ENCODE assay signal across 27 cellular contexts in genomic region chr12:116749884-116750283, GRCh38.
"Had no signal": no experiment of that assay in that cellular context is flagged by ENCODE, and none has a peak within 500 bp of the region (broad histone marks: within the 10 kb centered on the region; RNA-seq: fewer than 3 reads in every experiment).

No MANE protein-coding gene starts in this region.

- H3K4me1 ChIP-seq: esophagus muscularis mucosa, foreskin keratinocyte, gastrocnemius medialis had no signal

- H3K36me3 ChIP-seq: brain microvascular endothelial cell, esophagus muscularis mucosa, gastrocnemius medialis had no signal

- H3K27ac ChIP-seq: brain microvascular endothelial cell, esophagus muscularis mucosa, foreskin keratinocyte, gastrocnemius medialis had no signal

- H3K4me3 ChIP-seq: esophagus muscularis mucosa, gastrocnemius medialis had no signal

- DNase-seq: activated CD4-positive, alpha-beta memory T cell treated with anti-CD3 and anti-CD28 coated beads for 36 hours; activated CD4-positive, alpha-beta T cell treated with anti-CD3 and anti-CD28 coated beads for 36 hours; activated CD4-positive, alpha-beta T cell treated with anti-CD3 and anti-CD28 coated beads, Interleukin-2, amount 10 ng/mL, durations not matched to agents 24 days and 14 days; activated CD4-positive, CD25-positive, alpha-beta regulatory T cell; activated CD4-positive, CD25-positive, alpha-beta regulatory T cell treated with anti-CD3 and anti-CD28 coated beads, Interleukin-2, amount 50 U/mL, for 72 hours; activated CD8-positive, alpha-beta memory T cell treated with anti-CD3 and anti-CD28 coated beads, Interleukin-2, amount 10 ng/mL, durations not matched to agents 7 days and 5 days; activated CD8-positive, alpha-beta memory T cell treated with anti-CD3 and anti-CD28 coated beads, Interleukin-2, amount 50 U/mL, for 4 hours; activated CD8-positive, alpha-beta T cell treated with anti-CD3 and anti-CD28 coated beads, Interleukin-2, amount 10 ng/mL, durations not matched to agents 7 days and 5 days; activated effector memory CD4-positive, alpha-beta T cell treated with anti-CD3 and anti-CD28 coated beads, Interleukin-2, amount 50 U/mL, for 16 hours; activated naive CD4-positive, alpha-beta T cell treated with anti-CD3 and anti-CD28 coated beads for 36 hours; activated naive CD8-positive, alpha-beta T cell treated with anti-CD3 and anti-CD28 coated beads, Interleukin-2, amount 10 ng/mL, durations not matched to agents 7 days and 5 days; activated T-cell treated with anti-CD3 and anti-CD28 coated beads, Interleukin-2, amount 50 U/mL, for 1 hour; activated T-cell treated with anti-CD3 and anti-CD28 coated beads, Interleukin-2, amount 50 U/mL, for 48 hours; brain microvascular endothelial cell; caudate nucleus; cortex of kidney; dermis blood vessel endothelial cell; effector CD4-positive, alpha-beta T cell; effector memory CD8-positive, alpha-beta T cell; erythroblast; foreskin keratinocyte; gastrocnemius medialis; T-helper 2 cell had no signal

- H3K9me3 ChIP-seq: esophagus muscularis mucosa, gastrocnemius medialis had no signal

- ATAC-seq: activated CD4-positive, alpha-beta T cell treated with anti-CD3 and anti-CD28 coated beads for 36 hours; activated CD8-positive, alpha-beta memory T cell treated with anti-CD3 and anti-CD28 coated beads, Interleukin-2, amount 10 ng/mL, durations not matched to agents 7 days and 5 days; activated CD8-positive, alpha-beta T cell treated with anti-CD3 and anti-CD28 coated beads, Interleukin-2, amount 10 ng/mL, durations not matched to agents 7 days and 5 days; activated naive CD4-positive, alpha-beta T cell treated with anti-CD3 and anti-CD28 coated beads, Interleukin-2, amount 50 U/mL, for 72 hours; effector memory CD8-positive, alpha-beta T cell; foreskin keratinocyte; gastrocnemius medialis had no signal

- H3K27me3 ChIP-seq: brain microvascular endothelial cell, esophagus muscularis mucosa, foreskin keratinocyte, gastrocnemius medialis had no signal

- H3K27ac Mint-ChIP-seq: activated CD4-positive, alpha-beta memory T cell treated with anti-CD3 and anti-CD28 coated beads for 36 hours; activated CD4-positive, alpha-beta T cell treated with anti-CD3 and anti-CD28 coated beads for 36 hours; activated CD4-positive, alpha-beta T cell treated with anti-CD3 and anti-CD28 coated beads, Interleukin-2, amount 10 ng/mL, durations not matched to agents 24 days and 14 days; activated CD8-positive, alpha-beta memory T cell treated with anti-CD3 and anti-CD28 coated beads, Interleukin-2, amount 10 ng/mL, durations not matched to agents 7 days and 5 days; activated CD8-positive, alpha-beta T cell treated with anti-CD3 and anti-CD28 coated beads, Interleukin-2, amount 10 ng/mL, durations not matched to agents 7 days and 5 days; activated naive CD4-positive, alpha-beta T cell treated with anti-CD3 and anti-CD28 coated beads for 36 hours; activated naive CD4-positive, alpha-beta T cell treated with anti-CD3 and anti-CD28 coated beads, Interleukin-2, amount 50 U/mL, for 72 hours; activated naive CD8-positive, alpha-beta T cell treated with anti-CD3 and anti-CD28 coated beads, Interleukin-2, amount 10 ng/mL, durations not matched to agents 7 days and 5 days; activated T-helper 1 cell treated with anti-CD3 and anti-CD28 coated beads, Interleukin-12 subunit alpha, Interleukin-12 subunit beta, Interleukin-2, Interleukin-4 antibody, amounts not matched to agents 30 ng/mL and 10 ng/mL and 1 ng/mL, durations not matched to agents 14 hours and 24 hours and 36 hours; activated T-helper 2 cell treated with anti-CD3 and anti-CD28 coated beads, Interferon-gamma antibody, Interleukin-2, Interleukin-4, amounts not matched to agents 10 μg/mL and 5 μg/mL and 100 μg/mL, durations not matched to agents 14 hours and 24 hours and 36 hours had no signal

- H3K4me3 Mint-ChIP-seq: activated CD4-positive, alpha-beta memory T cell treated with anti-CD3 and anti-CD28 coated beads for 36 hours; activated CD4-positive, alpha-beta T cell treated with anti-CD3 and anti-CD28 coated beads for 36 hours; activated CD4-positive, alpha-beta T cell treated with anti-CD3 and anti-CD28 coated beads, Interleukin-2, amount 10 ng/mL, durations not matched to agents 24 days and 14 days; activated CD8-positive, alpha-beta memory T cell treated with anti-CD3 and anti-CD28 coated beads, Interleukin-2, amount 10 ng/mL, durations not matched to agents 7 days and 5 days; activated CD8-positive, alpha-beta T cell treated with anti-CD3 and anti-CD28 coated beads, Interleukin-2, amount 10 ng/mL, durations not matched to agents 7 days and 5 days; activated naive CD4-positive, alpha-beta T cell treated with anti-CD3 and anti-CD28 coated beads for 36 hours; activated naive CD8-positive, alpha-beta T cell treated with anti-CD3 and anti-CD28 coated beads, Interleukin-2, amount 10 ng/mL, durations not matched to agents 7 days and 5 days; activated T-helper 1 cell treated with anti-CD3 and anti-CD28 coated beads, Interleukin-12 subunit alpha, Interleukin-12 subunit beta, Interleukin-2, Interleukin-4 antibody, amounts not matched to agents 30 ng/mL and 10 ng/mL and 1 ng/mL, durations not matched to agents 14 hours and 24 hours and 36 hours; effector memory CD8-positive, alpha-beta T cell had no signal

- H3K9me3 Mint-ChIP-seq: activated CD4-positive, alpha-beta memory T cell treated with anti-CD3 and anti-CD28 coated beads for 36 hours; activated CD4-positive, alpha-beta T cell treated with anti-CD3 and anti-CD28 coated beads, Interleukin-2, amount 10 ng/mL, durations not matched to agents 24 days and 14 days; activated naive CD4-positive, alpha-beta T cell treated with anti-CD3 and anti-CD28 coated beads for 36 hours; activated naive CD4-positive, alpha-beta T cell treated with anti-CD3 and anti-CD28 coated beads, Interleukin-2, amount 50 U/mL, for 72 hours; activated naive CD8-positive, alpha-beta T cell treated with anti-CD3 and anti-CD28 coated beads, Interleukin-2, amount 10 ng/mL, durations not matched to agents 7 days and 5 days; activated T-helper 1 cell treated with anti-CD3 and anti-CD28 coated beads, Interleukin-12 subunit alpha, Interleukin-12 subunit beta, Interleukin-2, Interleukin-4 antibody, amounts not matched to agents 30 ng/mL and 10 ng/mL and 1 ng/mL, durations not matched to agents 14 hours and 24 hours and 36 hours; activated T-helper 2 cell treated with anti-CD3 and anti-CD28 coated beads, Interferon-gamma antibody, Interleukin-2, Interleukin-4, amounts not matched to agents 10 μg/mL and 5 μg/mL and 100 μg/mL, durations not matched to agents 14 hours and 24 hours and 36 hours; effector memory CD8-positive, alpha-beta T cell had no signal

- H3K4me1 Mint-ChIP-seq: activated CD4-positive, alpha-beta T cell treated with anti-CD3 and anti-CD28 coated beads for 36 hours; activated CD8-positive, alpha-beta memory T cell treated with anti-CD3 and anti-CD28 coated beads, Interleukin-2, amount 10 ng/mL, durations not matched to agents 7 days and 5 days; activated naive CD8-positive, alpha-beta T cell treated with anti-CD3 and anti-CD28 coated beads, Interleukin-2, amount 10 ng/mL, durations not matched to agents 7 days and 5 days had no signal

- H3K27me3 Mint-ChIP-seq: activated CD4-positive, alpha-beta memory T cell treated with anti-CD3 and anti-CD28 coated beads for 36 hours; activated CD4-positive, alpha-beta T cell treated with anti-CD3 and anti-CD28 coated beads for 36 hours; activated CD4-positive, alpha-beta T cell treated with anti-CD3 and anti-CD28 coated beads, Interleukin-2, amount 10 ng/mL, durations not matched to agents 24 days and 14 days; activated CD8-positive, alpha-beta memory T cell treated with anti-CD3 and anti-CD28 coated beads, Interleukin-2, amount 10 ng/mL, durations not matched to agents 7 days and 5 days; activated naive CD8-positive, alpha-beta T cell treated with anti-CD3 and anti-CD28 coated beads, Interleukin-2, amount 10 ng/mL, durations not matched to agents 7 days and 5 days; effector memory CD8-positive, alpha-beta T cell had no signal
